ENCODE assay signal across 1 cellular context in genomic region chr5:108380531-108381021, GRCh38.
TF ChIP-seq lines count a peak whose summit lies in the region.

No MANE protein-coding gene starts in this region.

TF ChIP-seq in K562, 482 proteins besides CTCF, POLR2A, EP300 and RAD21 (continued from another document and continues in another):
- peak; percentile 36; the same call in 1 of the 2 replicates for TF ChIP-seq EGR1 (conservative IDR thresholded peaks at IDR 0.05)
- no peak for TF ChIP-seq MEF2D (tag; conservative IDR thresholded peaks at IDR 0.05; ENCODE audit: low read depth)
- TF ChIP-seq MECOM (CRISPR knock-in tag; IDR thresholded peaks at IDR 0.05): no peak
- TF ChIP-seq ZNF407 (IDR thresholded peaks at IDR 0.05; ENCODE audit: low read depth): no peak
- no peak for TF ChIP-seq RBM34 (IDR thresholded peaks at IDR 0.05; ENCODE audit: borderline replicate concordance, insufficient read depth, low read length)
- no peak for TF ChIP-seq ZNF77 (CRISPR knock-in tag; IDR thresholded peaks at IDR 0.05)
- no peak for TF ChIP-seq CBX2 (IDR thresholded peaks at IDR 0.05; ENCODE audit: insufficient read depth, low read length, poor library complexity, severe bottlenecking)
- TF ChIP-seq GABPB1 (CRISPR knock-in tag; IDR thresholded peaks at IDR 0.05): no peak
- peak; percentile 20 for TF ChIP-seq SAP30 (IDR thresholded peaks at IDR 0.05; ENCODE audit: borderline replicate concordance, insufficient read depth, low read depth, low read length, poor library complexity, severe bottlenecking)
- TF ChIP-seq RBM22 (IDR thresholded peaks at IDR 0.05; ENCODE audit: low read depth, low read length, poor library complexity, severe bottlenecking): peak; percentile 2
- TF ChIP-seq, protein P1, sequence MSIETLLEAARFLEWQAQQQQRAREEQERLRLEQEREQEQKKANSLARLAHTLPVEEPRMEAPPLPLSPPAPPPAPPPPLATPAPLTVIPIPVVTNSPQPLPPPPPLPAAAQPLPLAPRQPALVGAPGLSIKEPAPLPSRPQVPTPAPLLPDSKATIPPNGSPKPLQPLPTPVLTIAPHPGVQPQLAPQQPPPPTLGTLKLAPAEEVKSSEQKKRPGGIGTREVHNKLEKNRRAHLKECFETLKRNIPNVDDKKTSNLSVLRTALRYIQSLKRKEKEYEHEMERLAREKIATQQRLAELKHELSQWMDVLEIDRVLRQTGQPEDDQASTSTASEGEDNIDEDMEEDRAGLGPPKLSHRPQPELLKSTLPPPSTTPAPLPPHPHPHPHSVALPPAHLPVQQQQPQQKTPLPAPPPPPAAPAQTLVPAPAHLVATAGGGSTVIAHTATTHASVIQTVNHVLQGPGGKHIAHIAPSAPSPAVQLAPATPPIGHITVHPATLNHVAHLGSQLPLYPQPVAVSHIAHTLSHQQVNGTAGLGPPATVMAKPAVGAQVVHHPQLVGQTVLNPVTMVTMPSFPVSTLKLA (conservative IDR thresholded peaks at IDR 0.05): 0 out of 4 replicates have a peak, but pooled peaks of 1 of the 2 experiments have one; percentile 21
- TF ChIP-seq, protein P2, sequence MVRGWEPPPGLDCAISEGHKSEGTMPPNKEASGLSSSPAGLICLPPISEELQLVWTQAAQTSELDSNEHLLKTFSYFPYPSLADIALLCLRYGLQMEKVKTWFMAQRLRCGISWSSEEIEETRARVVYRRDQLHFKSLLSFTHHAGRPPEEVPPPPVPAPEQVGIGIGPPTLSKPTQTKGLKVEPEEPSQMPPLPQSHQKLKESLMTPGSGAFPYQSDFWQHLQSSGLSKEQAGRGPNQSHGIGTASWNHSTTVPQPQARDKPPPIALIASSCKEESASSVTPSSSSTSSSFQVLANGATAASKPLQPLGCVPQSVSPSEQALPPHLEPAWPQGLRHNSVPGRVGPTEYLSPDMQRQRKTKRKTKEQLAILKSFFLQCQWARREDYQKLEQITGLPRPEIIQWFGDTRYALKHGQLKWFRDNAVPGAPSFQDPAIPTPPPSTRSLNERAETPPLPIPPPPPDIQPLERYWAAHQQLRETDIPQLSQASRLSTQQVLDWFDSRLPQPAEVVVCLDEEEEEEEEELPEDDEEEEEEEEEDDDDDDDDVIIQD (CRISPR knock-in tag; IDR thresholded peaks at IDR 0.05): no peak
- TF ChIP-seq ETS1 (conservative IDR thresholded peaks at IDR 0.05; ENCODE audit: control insufficient read depth, low read depth, low read length): 0 out of 2 replicates have a peak, but pooled peaks have one; percentile 42
- TF ChIP-seq HCFC1 (IDR thresholded peaks at IDR 0.05; ENCODE audit: low read depth, low read length): no peak
- no peak for TF ChIP-seq SNRNP70 (optimal IDR thresholded peaks at IDR 0.05; ENCODE audit: low read depth, low read length)
- TF ChIP-seq PRMT5 (CRISPR knock-in tag; IDR thresholded peaks at IDR 0.05): no peak
- no peak for TF ChIP-seq ZFP36 (IDR thresholded peaks at IDR 0.05; ENCODE audit: low read depth, low read length, partially characterized antibody)
- TF ChIP-seq, protein P3, sequence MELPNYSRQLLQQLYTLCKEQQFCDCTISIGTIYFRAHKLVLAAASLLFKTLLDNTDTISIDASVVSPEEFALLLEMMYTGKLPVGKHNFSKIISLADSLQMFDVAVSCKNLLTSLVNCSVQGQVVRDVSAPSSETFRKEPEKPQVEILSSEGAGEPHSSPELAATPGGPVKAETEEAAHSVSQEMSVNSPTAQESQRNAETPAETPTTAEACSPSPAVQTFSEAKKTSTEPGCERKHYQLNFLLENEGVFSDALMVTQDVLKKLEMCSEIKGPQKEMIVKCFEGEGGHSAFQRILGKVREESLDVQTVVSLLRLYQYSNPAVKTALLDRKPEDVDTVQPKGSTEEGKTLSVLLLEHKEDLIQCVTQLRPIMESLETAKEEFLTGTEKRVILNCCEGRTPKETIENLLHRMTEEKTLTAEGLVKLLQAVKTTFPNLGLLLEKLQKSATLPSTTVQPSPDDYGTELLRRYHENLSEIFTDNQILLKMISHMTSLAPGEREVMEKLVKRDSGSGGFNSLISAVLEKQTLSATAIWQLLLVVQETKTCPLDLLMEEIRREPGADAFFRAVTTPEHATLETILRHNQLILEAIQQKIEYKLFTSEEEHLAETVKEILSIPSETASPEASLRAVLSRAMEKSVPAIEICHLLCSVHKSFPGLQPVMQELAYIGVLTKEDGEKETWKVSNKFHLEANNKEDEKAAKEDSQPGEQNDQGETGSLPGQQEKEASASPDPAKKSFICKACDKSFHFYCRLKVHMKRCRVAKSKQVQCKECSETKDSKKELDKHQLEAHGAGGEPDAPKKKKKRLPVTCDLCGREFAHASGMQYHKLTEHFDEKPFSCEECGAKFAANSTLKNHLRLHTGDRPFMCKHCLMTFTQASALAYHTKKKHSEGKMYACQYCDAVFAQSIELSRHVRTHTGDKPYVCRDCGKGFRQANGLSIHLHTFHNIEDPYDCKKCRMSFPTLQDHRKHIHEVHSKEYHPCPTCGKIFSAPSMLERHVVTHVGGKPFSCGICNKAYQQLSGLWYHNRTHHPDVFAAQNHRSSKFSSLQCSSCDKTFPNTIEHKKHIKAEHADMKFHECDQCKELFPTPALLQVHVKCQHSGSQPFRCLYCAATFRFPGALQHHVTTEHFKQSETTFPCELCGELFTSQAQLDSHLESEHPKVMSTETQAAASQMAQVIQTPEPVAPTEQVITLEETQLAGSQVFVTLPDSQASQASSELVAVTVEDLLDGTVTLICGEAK (IDR thresholded peaks at IDR 0.05): no peak
- TF ChIP-seq, protein P3 (CRISPR knock-in tag; IDR thresholded peaks at IDR 0.05): no peak
- no peak for TF ChIP-seq ZNF444 (CRISPR knock-in tag; IDR thresholded peaks at IDR 0.05)
- TF ChIP-seq OTX1 (CRISPR knock-in tag; IDR thresholded peaks at IDR 0.05): no peak
- TF ChIP-seq ZNF766 (CRISPR knock-in tag; conservative IDR thresholded peaks at IDR 0.05): peak; percentile 34; the same call in 1 of the 2 replicates
- no peak for TF ChIP-seq ZNF354B (CRISPR knock-in tag; IDR thresholded peaks at IDR 0.05)
- TF ChIP-seq, protein P4, sequence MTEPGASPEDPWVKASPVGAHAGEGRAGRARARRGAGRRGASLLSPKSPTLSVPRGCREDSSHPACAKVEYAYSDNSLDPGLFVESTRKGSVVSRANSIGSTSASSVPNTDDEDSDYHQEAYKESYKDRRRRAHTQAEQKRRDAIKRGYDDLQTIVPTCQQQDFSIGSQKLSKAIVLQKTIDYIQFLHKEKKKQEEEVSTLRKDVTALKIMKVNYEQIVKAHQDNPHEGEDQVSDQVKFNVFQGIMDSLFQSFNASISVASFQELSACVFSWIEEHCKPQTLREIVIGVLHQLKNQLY (CRISPR knock-in tag; conservative IDR thresholded peaks at IDR 0.05): no peak
- no peak for TF ChIP-seq ZNF589 (CRISPR knock-in tag; IDR thresholded peaks at IDR 0.05; ENCODE audit: low read depth)
- TF ChIP-seq, protein P5, sequence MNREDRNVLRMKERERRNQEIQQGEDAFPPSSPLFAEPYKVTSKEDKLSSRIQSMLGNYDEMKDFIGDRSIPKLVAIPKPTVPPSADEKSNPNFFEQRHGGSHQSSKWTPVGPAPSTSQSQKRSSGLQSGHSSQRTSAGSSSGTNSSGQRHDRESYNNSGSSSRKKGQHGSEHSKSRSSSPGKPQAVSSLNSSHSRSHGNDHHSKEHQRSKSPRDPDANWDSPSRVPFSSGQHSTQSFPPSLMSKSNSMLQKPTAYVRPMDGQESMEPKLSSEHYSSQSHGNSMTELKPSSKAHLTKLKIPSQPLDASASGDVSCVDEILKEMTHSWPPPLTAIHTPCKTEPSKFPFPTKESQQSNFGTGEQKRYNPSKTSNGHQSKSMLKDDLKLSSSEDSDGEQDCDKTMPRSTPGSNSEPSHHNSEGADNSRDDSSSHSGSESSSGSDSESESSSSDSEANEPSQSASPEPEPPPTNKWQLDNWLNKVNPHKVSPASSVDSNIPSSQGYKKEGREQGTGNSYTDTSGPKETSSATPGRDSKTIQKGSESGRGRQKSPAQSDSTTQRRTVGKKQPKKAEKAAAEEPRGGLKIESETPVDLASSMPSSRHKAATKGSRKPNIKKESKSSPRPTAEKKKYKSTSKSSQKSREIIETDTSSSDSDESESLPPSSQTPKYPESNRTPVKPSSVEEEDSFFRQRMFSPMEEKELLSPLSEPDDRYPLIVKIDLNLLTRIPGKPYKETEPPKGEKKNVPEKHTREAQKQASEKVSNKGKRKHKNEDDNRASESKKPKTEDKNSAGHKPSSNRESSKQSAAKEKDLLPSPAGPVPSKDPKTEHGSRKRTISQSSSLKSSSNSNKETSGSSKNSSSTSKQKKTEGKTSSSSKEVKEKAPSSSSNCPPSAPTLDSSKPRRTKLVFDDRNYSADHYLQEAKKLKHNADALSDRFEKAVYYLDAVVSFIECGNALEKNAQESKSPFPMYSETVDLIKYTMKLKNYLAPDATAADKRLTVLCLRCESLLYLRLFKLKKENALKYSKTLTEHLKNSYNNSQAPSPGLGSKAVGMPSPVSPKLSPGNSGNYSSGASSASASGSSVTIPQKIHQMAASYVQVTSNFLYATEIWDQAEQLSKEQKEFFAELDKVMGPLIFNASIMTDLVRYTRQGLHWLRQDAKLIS (CRISPR knock-in tag; IDR thresholded peaks at IDR 0.05): no peak
- peak in 1 of 2 experiments; percentile 36; a peak in 3 of 4 replicates for TF ChIP-seq MAZ (CRISPR knock-in tag; conservative IDR thresholded peaks at IDR 0.05 in 1 of 2, IDR thresholded peaks at IDR 0.05 in 1 of 2)
